9 cellular contexts compared by ENCODE assay signal in the genomic region with DNA sequence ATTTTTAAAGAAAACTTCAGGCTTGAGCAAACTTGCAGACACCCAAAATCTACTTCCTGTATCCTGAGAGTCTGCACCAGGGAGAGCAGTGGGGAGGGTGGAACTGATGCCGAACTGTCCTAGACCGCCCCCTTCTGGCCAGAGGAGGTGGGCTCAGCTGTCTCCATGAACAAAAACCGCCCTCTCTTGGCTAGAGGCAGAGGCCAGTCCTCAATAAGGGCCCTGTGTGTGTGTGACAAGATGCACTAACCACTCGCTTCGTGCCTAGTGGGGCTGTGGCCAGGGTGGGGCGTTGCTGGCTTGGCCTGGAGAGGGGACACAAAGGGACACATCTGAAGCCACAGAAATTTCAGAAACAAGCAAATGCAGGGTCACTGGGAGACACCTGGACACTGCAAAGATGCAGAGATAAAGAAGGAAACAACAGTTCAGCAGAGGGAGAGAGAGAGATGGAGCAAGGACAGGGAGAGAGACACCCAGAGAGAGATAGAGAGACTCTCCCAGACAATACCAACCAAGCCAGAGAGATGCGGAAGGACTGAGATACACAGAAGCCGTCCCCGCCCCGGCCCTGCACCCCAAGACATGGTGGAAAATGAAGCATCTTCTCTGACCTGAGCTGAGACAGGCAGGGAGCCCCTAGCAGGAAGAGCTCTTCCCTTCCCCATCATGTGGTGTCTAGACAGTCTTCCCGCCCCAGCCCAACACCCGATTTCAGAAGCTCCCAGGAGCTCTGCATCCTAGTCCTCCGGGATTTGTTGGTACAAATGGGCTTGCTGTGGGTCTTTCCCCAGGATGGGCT. TPM values are rescaled to one million over a fixed set of nuclear protein-coding genes. Genes with fewer than 3 reads are reported as not detected.
A peak's percentile ranks its signal among the peaks of the same experiment; 100 is the strongest.
DNase-seq lines count a peak whose midpoint lies in the region; ATAC-seq and TF ChIP-seq lines count a peak whose summit lies in the region.
"Had no signal": no experiment of that assay in that cellular context is flagged by ENCODE, and none has a peak within 500 bp of the region (broad histone marks: within the 10 kb centered on the region; RNA-seq: fewer than 3 reads in every experiment).

No MANE protein-coding gene starts in this region.

- no peak for TF ChIP-seq POLR2A in thyroid gland (IDR thresholded peaks at IDR 0.05)

- H2AFZ ChIP-seq in KMS-11 (ENCODE audit: low read depth) (peak overlapping the region; percentile 39; the same call in 1 of the 2 replicates), osteoblast (ENCODE audit: low read length) (no peak overlapping the region)

- H3K27me3 ChIP-seq in KMS-11 (ENCODE audit: insufficient read depth, low read depth): no peaks in the 10 kb centered on the region
- no peaks in the 10 kb centered on the region for H3K27me3 ChIP-seq in RWPE2 (ENCODE audit: insufficient read depth, poor library complexity, severe bottlenecking)
- peaks cover 13% of the 10 kb centered on the region for H3K27me3 ChIP-seq in osteoblast (ENCODE audit: insufficient read depth, low read length)
- H3K27me3 ChIP-seq in thyroid gland: peaks cover 4% of the 10 kb centered on the region

- peaks cover 26% of the 10 kb centered on the region for H3K4me1 Mint-ChIP-seq in activated T-helper 2 cell treated with anti-CD3 and anti-CD28 coated beads, Interferon-gamma antibody, Interleukin-2, Interleukin-4, amounts not matched to agents 10 μg/mL and 5 μg/mL and 100 μg/mL, durations not matched to agents 14 hours and 24 hours and 36 hours (ENCODE audit: low read depth)

- H3K9ac ChIP-seq in KMS-11: no peak overlapping the region

- H3K27ac ChIP-seq in KMS-11 (no peak overlapping the region), RWPE2 (ENCODE audit: poor library complexity, severe bottlenecking) (no peak overlapping the region), osteoblast (ENCODE audit: low read depth, low read length) (no peak overlapping the region), thyroid gland (no peak overlapping the region)

- H3K79me2 ChIP-seq in KMS-11 (ENCODE audit: insufficient read depth, low read depth) (no peaks in the 10 kb centered on the region), osteoblast (ENCODE audit: insufficient read depth, low read length) (no peaks in the 10 kb centered on the region)

- H4K20me1 ChIP-seq in KMS-11 (ENCODE audit: insufficient read depth) (no peaks in the 10 kb centered on the region), osteoblast (ENCODE audit: insufficient read depth, low read length) (no peaks in the 10 kb centered on the region)

- ATAC-seq in GM21825 (IDR thresholded peaks at IDR 0.05; ENCODE audit: unreplicated experiment) (peak; percentile 99), RWPE2 (ENCODE audit: low read depth) (peak; percentile 98)

- H3K4me3 ChIP-seq in KMS-11 (IDR thresholded peaks at IDR 0.05; ENCODE audit: insufficient read depth, low read depth, low read length) (no peak overlapping the region), RWPE2 (ENCODE audit: severe bottlenecking) (no peak overlapping the region), osteoblast (ENCODE audit: insufficient read depth, low read length) (no peak overlapping the region), thyroid gland (replicated peaks in 1 of 3) (no peak overlapping the region)

- H3K9me3 Mint-ChIP-seq in activated T-helper 2 cell treated with anti-CD3 and anti-CD28 coated beads, Interferon-gamma antibody, Interleukin-2, Interleukin-4, amounts not matched to agents 10 μg/mL and 5 μg/mL and 100 μg/mL, durations not matched to agents 14 hours and 24 hours and 36 hours: no peaks in the 10 kb centered on the region

- TF ChIP-seq CTCF in KMS-11 (conservative IDR thresholded peaks at IDR 0.05; ENCODE audit: low read depth, low read length) (peak; percentile 77), RWPE2 (IDR thresholded peaks at IDR 0.05; ENCODE audit: poor library complexity, severe bottlenecking) (peak; percentile 92), osteoblast (IDR thresholded peaks at IDR 0.05; ENCODE audit: extremely low read depth, low read depth, low read length) (peak; percentile 98), thyroid gland (IDR thresholded peaks at IDR 0.05) (peak; percentile 50 to 87 (median 74))

- H3K27ac Mint-ChIP-seq in activated T-helper 2 cell treated with anti-CD3 and anti-CD28 coated beads, Interferon-gamma antibody, Interleukin-2, Interleukin-4, amounts not matched to agents 10 μg/mL and 5 μg/mL and 100 μg/mL, durations not matched to agents 14 hours and 24 hours and 36 hours: peak overlapping the region; percentile 2

- WGBS in thyroid gland, 2 donors: 54 to 60% methylated on average over 13 of the region's 13 CpGs

- peaks cover 8% of the 10 kb centered on the region for H3K27me3 Mint-ChIP-seq in activated T-helper 2 cell treated with anti-CD3 and anti-CD28 coated beads, Interferon-gamma antibody, Interleukin-2, Interleukin-4, amounts not matched to agents 10 μg/mL and 5 μg/mL and 100 μg/mL, durations not matched to agents 14 hours and 24 hours and 36 hours (ENCODE audit: low read depth)

- DNase-seq in G401 (ENCODE audit: low spot score) (peak; percentile 71), RWPE2 (ENCODE audit: low spot score) (no peak), foreskin melanocyte (peak; percentile 79), osteoblast (ENCODE audit: insufficient read length, low spot score, missing footprints) (peak; percentile 99), thyroid gland (peak; percentile 82 to 83)
- DNase-seq in activated T-helper 2 cell treated with anti-CD3 and anti-CD28 coated beads, Interferon-gamma antibody, Interleukin-2, Interleukin-4, amounts not matched to agents 10 μg/mL and 5 μg/mL and 100 μg/mL, durations not matched to agents 14 hours and 24 hours and 36 hours (ENCODE audit: low spot score): peak; percentile 82

- no peaks in the 10 kb centered on the region for H3K4me1 ChIP-seq in KMS-11 (ENCODE audit: low read depth, poor library complexity, severe bottlenecking)
- peaks cover 4% of the 10 kb centered on the region for H3K4me1 ChIP-seq in RWPE2 (ENCODE audit: insufficient read depth, poor library complexity, severe bottlenecking)
- no peaks in the 10 kb centered on the region for H3K4me1 ChIP-seq in osteoblast (ENCODE audit: insufficient read depth, low read length)
- H3K4me1 ChIP-seq in thyroid gland: peaks cover 0 to 21% of the 10 kb centered on the region in 2 donors

- no peak overlapping the region for H3K4me3 Mint-ChIP-seq in activated T-helper 2 cell treated with anti-CD3 and anti-CD28 coated beads, Interferon-gamma antibody, Interleukin-2, Interleukin-4, amounts not matched to agents 10 μg/mL and 5 μg/mL and 100 μg/mL, durations not matched to agents 14 hours and 24 hours and 36 hours (ENCODE audit: low read depth)

- H3K36me3 ChIP-seq in KMS-11 (ENCODE audit: insufficient read depth) (no peaks in the 10 kb centered on the region), RWPE2 (ENCODE audit: low read depth) (no peaks in the 10 kb centered on the region), osteoblast (ENCODE audit: insufficient read depth, low read length) (no peaks in the 10 kb centered on the region), thyroid gland (no peaks in the 10 kb centered on the region)

- intact Hi-C loops in activated T-helper 2 cell treated with anti-CD3 and anti-CD28 coated beads, Interferon-gamma antibody, Interleukin-2, Interleukin-4, amounts not matched to agents 10 μg/mL and 5 μg/mL and 100 μg/mL, durations not matched to agents 14 hours and 24 hours and 36 hours (cut with micrococcal nuclease): loop anchor here (1.0 kb wide), 4 partner anchors 54 to 143 kb away; no protein-coding TSS in a partner anchor
- intact Hi-C loops in thyroid gland (cut with DNase I): no loop called here

- in situ Hi-C loops in G401 (cut with HindIII; ENCODE audit: low sequenced_read_pairs): no loop called here

- no peak overlapping the region for H3K4me2 ChIP-seq in KMS-11
- H3K4me2 ChIP-seq in osteoblast (ENCODE audit: insufficient read depth, low read length): no peak overlapping the region

- no peaks in the 10 kb centered on the region for H3K36me3 Mint-ChIP-seq in activated T-helper 2 cell treated with anti-CD3 and anti-CD28 coated beads, Interferon-gamma antibody, Interleukin-2, Interleukin-4, amounts not matched to agents 10 μg/mL and 5 μg/mL and 100 μg/mL, durations not matched to agents 14 hours and 24 hours and 36 hours (ENCODE audit: low read depth)

- H3K9me3 ChIP-seq in RWPE2 (ENCODE audit: severe bottlenecking): no peaks in the 10 kb centered on the region
- H3K9me3 ChIP-seq in osteoblast (ENCODE audit: low read depth, low read length): no peaks in the 10 kb centered on the region
- H3K9me3 ChIP-seq in thyroid gland: no peaks in the 10 kb centered on the region

RNA-seq across cellular contexts. Expression of a gene that starts 22.7 kb away (rescaled TPM):
- not detected in 2 replicates for total RNA-seq in G401 (2014; rRNA removed; shearing (Covaris generic))
- not detected in 2 replicates for total RNA-seq in activated T-helper 2 cell treated with anti-CD3 and anti-CD28 coated beads, Interferon-gamma antibody, Interleukin-2, Interleukin-4, amounts not matched to agents 10 μg/mL and 5 μg/mL and 100 μg/mL, durations not matched to agents 14 hours and 24 hours and 36 hours
- total RNA-seq in osteoblast (not detected in 2 replicates), thyroid gland (not detected)
- total RNA-seq: subcutaneous adipose tissue had no signal
